ENCODE assay signal across 26 cellular contexts in the genomic region with DNA sequence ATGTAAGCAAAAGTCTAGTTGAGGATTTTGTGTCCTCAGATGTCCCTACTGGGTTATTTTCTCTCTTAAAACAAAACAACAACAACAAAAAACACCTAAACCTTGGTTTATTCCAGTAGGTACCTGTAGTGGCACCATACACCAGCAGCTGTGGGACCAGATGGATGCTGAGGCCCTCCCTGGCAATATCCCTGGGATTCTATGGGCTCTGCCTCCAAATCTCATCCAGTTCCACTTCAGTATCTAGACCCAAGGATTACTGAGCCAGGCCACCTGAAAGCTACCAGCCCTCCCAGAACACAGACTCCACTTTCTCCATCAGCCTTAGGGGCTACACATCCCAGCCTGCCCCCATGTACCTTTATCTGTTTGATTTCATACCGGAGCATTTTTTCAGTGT. TPM values are rescaled to one million over a fixed set of nuclear protein-coding genes. Genes with fewer than 3 reads are reported as not detected.
DNase-seq lines count a peak whose midpoint lies in the region; ATAC-seq and TF ChIP-seq lines count a peak whose summit lies in the region.
"Had no signal": no experiment of that assay in that cellular context is flagged by ENCODE, and none has a peak within 500 bp of the region (broad histone marks: within the 10 kb centered on the region; RNA-seq: fewer than 3 reads in every experiment).

No MANE protein-coding gene starts in this region.

- CTCF ChIA-PET in PC-9 (lab: Charles Lee), result interaction anchor here (1.6 kb wide), 1 partner anchor 19 kb away, joined by 4 read pairs; no protein-coding TSS in a partner anchor

- no TSS peak for BruUV-seq in PC-9 (replicated peaks; lab: Mats Ljungman, UMichigan)

- H3K9me3 ChIP-seq in right cardiac atrium (ENCODE audit: control insufficient read depth, low read length) (no peaks in the 10 kb centered on the region), PC-9 (ENCODE audit: insufficient read depth, low read depth) (no peaks in the 10 kb centered on the region), mesenchymal stem cell (ENCODE audit: control insufficient read depth, low read length) (no peaks in the 10 kb centered on the region), thoracic aorta (no peaks in the 10 kb centered on the region), HAP-1 (no peaks in the 10 kb centered on the region)
- H3K9me3 ChIP-seq: SJCRH30 had no signal

- H3K23ac ChIP-seq in mesenchymal stem cell (ENCODE audit: low read length in 2 of 2), result no peak overlapping the region

- H3K79me1 ChIP-seq in mesenchymal stem cell (replicated peaks; ENCODE audit: low read length, poor library complexity, severe bottlenecking), result no peaks in the 10 kb centered on the region

- no peaks in the 10 kb centered on the region for H3K9me2 ChIP-seq in PC-9 (ENCODE audit: insufficient read depth)

- no peak overlapping the region for H2BK12ac ChIP-seq in mesenchymal stem cell (ENCODE audit: low read length in 2 of 2)

- in situ Hi-C loops in HAP-1 (cut with MboI; ENCODE audit: low sequenced_read_pairs), result no loop called here

- no peak overlapping the region for H2BK5ac ChIP-seq in mesenchymal stem cell (ENCODE audit: low read depth, low read length, poor library complexity, severe bottlenecking)

- peak overlapping the region; percentile 22 for H4K8ac ChIP-seq in mesenchymal stem cell (ENCODE audit: low read length)

- H3K14ac ChIP-seq in mesenchymal stem cell (ENCODE audit: low read length in 2 of 2), result no peak overlapping the region

- POLR2A ChIA-PET in PC-9 (lab: Charles Lee; ENCODE audit: unreplicated experiment), result no interaction called here

- no peak overlapping the region for H3K18ac ChIP-seq in mesenchymal stem cell (ENCODE audit: low read depth in 1 of 2, low read length in 2 of 2)

- 0 out of 2 replicates have a peak, but pooled peaks cover 12% of the 10 kb centered on the region for H3K79me2 ChIP-seq in PC-9 (ENCODE audit: low read depth)

- no peak overlapping the region for H3K4me3 ChIP-seq in right cardiac atrium (ENCODE audit: low read length)
- H3K4me3 ChIP-seq in PC-9, result no peak overlapping the region
- H3K4me3 ChIP-seq in mesenchymal stem cell (ENCODE audit: insufficient read depth in 1 of 2, low read depth in 1 of 2, low read length in 2 of 2), result no peak overlapping the region
- no peak overlapping the region for H3K4me3 ChIP-seq in thoracic aorta
- no peak overlapping the region for H3K4me3 ChIP-seq in HAP-1
- H3K4me3 ChIP-seq: K562, SJCRH30 had no signal

- H3K4me2 ChIP-seq in PC-9 (peak overlapping the region; percentile 83), mesenchymal stem cell (ENCODE audit: low read length, poor library complexity, severe bottlenecking) (no peak overlapping the region)

- H3K36me3 ChIP-seq in PC-9 (ENCODE audit: low read depth) (peaks cover 22% of the 10 kb centered on the region; the same call in 1 of the 2 replicates), mesenchymal stem cell (ENCODE audit: control insufficient read depth in 1 of 2, insufficient read depth in 2 of 2, low read depth in 1 of 2, low read length in 2 of 2) (no peaks in the 10 kb centered on the region), thoracic aorta (peaks cover 22% of the 10 kb centered on the region), HAP-1 (replicated peaks) (no peaks in the 10 kb centered on the region)
- H3K36me3 ChIP-seq: SJCRH30 had no signal

- H2AFZ ChIP-seq in PC-9 (no peak overlapping the region), mesenchymal stem cell (ENCODE audit: low read depth, low read length) (no peak overlapping the region)

- intact Hi-C loops in cardiac septum (cut with DNase I), result no loop called here
- intact Hi-C loops in right cardiac atrium (cut with DNase I), result no loop called here
- intact Hi-C loops in PC-9 (cut with micrococcal nuclease; ENCODE audit: unreplicated experiment), result no loop called here

- H2BK15ac ChIP-seq in mesenchymal stem cell (ENCODE audit: low read depth, poor library complexity, severe bottlenecking), result peak overlapping the region; percentile 73

- DNase-seq in cardiac septum (ENCODE audit: low spot score) (peak; percentile 10), right cardiac atrium (no peak), PC-9 (no peak), mesenchymal stem cell (no peak), thoracic aorta (ENCODE audit: low spot score) (no peak), HAP-1 (ENCODE audit: low spot score in 2 of 2) (no peak), NCI-H2029 treated with DMSO at 0.1 percent for 48 hours (lab: John Stamatoyannopoulos, UW) (no peak)
- DNase-seq: 8988T; CD4-positive, alpha-beta memory T cell; COR-L47; DMS79; EL; GF-D8; H9; HFFc6; Kasumi-1; NCI-H1105; NCI-H1436 treated with DMSO at 0.1 percent for 48 hours; NCI-H1930; NCI-H446; NCI-H524 treated with DMSO at 0.1 percent for 48 hours; NCI-H774; SJCRH30 had no signal

- H3K4me1 ChIP-seq in right cardiac atrium (ENCODE audit: control insufficient read depth, insufficient read depth, low read length) (peaks cover 4% of the 10 kb centered on the region), PC-9 (replicated peaks; ENCODE audit: insufficient read depth) (peaks cover 42% of the 10 kb centered on the region), mesenchymal stem cell (ENCODE audit: control insufficient read depth, insufficient read depth, low read depth, low read length) (peaks cover 20% of the 10 kb centered on the region), thoracic aorta (ENCODE audit: control insufficient read depth in 1 of 2, low read depth in 2 of 2) (peaks cover 29 to 58% of the 10 kb centered on the region in 2 donors), HAP-1 (no peaks in the 10 kb centered on the region)
- H3K4me1 ChIP-seq: SJCRH30 had no signal

- TF ChIP-seq CTCF in PC-9 (conservative IDR thresholded peaks at IDR 0.05), result no peak
- TF ChIP-seq CTCF in thoracic aorta (IDR thresholded peaks at IDR 0.05), result no peak

- ATAC-seq in right cardiac atrium (no peak), thoracic aorta (ENCODE audit: insufficient number of reproducible peaks, low FRiP score, low read depth) (no peak), GM18505 (IDR thresholded peaks at IDR 0.05; ENCODE audit: unreplicated experiment) (no peak)
- ATAC-seq: K562, SK-N-SH treated with all-trans-retinoic acid at 6 μM for 48 hours had no signal

- no peak overlapping the region for H4K91ac ChIP-seq in mesenchymal stem cell (ENCODE audit: low read length)

- 98% methylated on average over 1 of the region's 1 CpG for WGBS in right cardiac atrium
- 100% methylated on average over 1 of the region's 1 CpG for WGBS in mesenchymal stem cell

- no peak overlapping the region for H2AK5ac ChIP-seq in mesenchymal stem cell (ENCODE audit: low read length, severe bottlenecking)

- no peak overlapping the region for H3K27ac ChIP-seq in right cardiac atrium (ENCODE audit: low read length)
- peak overlapping the region; percentile 84; the same call in 1 of the 2 replicates for H3K27ac ChIP-seq in PC-9
- H3K27ac ChIP-seq in mesenchymal stem cell (ENCODE audit: low read length, poor library complexity, severe bottlenecking), result no peak overlapping the region
- peak overlapping the region; percentile 52 to 63 for H3K27ac ChIP-seq in thoracic aorta
- H3K27ac ChIP-seq: SJCRH30 had no signal

- H4K20me1 ChIP-seq in PC-9 (ENCODE audit: insufficient read depth), result no peaks in the 10 kb centered on the region

- no peaks in the 10 kb centered on the region for H3K27me3 ChIP-seq in right cardiac atrium (ENCODE audit: control insufficient read depth, insufficient read depth)
- no peaks in the 10 kb centered on the region for H3K27me3 ChIP-seq in PC-9 (ENCODE audit: insufficient read depth, low read depth)
- H3K27me3 ChIP-seq in mesenchymal stem cell (ENCODE audit: control insufficient read depth in 1 of 2, insufficient read depth in 1 of 2, low read length in 2 of 2), result peaks cover 0 to under 1% of the 10 kb centered on the region in 2 experiments
- H3K27me3 ChIP-seq in thoracic aorta (replicated peaks; ENCODE audit: insufficient read depth), result no peaks in the 10 kb centered on the region
- H3K27me3 ChIP-seq in HAP-1 (ENCODE audit: low read depth), result no peaks in the 10 kb centered on the region

- H3F3A ChIP-seq in PC-9 (ENCODE audit: insufficient read depth, low read depth), result peaks cover 41% of the 10 kb centered on the region

- no peak overlapping the region for H2BK120ac ChIP-seq in mesenchymal stem cell (ENCODE audit: low read depth, low read length)

- H3K9ac ChIP-seq in mesenchymal stem cell (ENCODE audit: low read length), result no peak overlapping the region

- H3K4ac ChIP-seq in mesenchymal stem cell (ENCODE audit: low read depth in 1 of 2, low read length in 2 of 2), result no peak overlapping the region

- TF ChIP-seq POLR2A in GM18505 (IDR thresholded peaks at IDR 0.05; ENCODE audit: borderline replicate concordance, extremely low read depth, insufficient read depth, insufficient read length), result no peak

RNA-seq across cellular contexts. Expression of a gene that starts 1.7 kb away (rescaled TPM):
- total RNA-seq in cardiac septum (4.3 TPM), right cardiac atrium (10 to 100 TPM; 13.7 to 33.7 (median 17.3) TPM), PC-9 (2021) (15.5 and 19.0 TPM in 2 replicates), thoracic aorta (10 to 100 TPM; 56.7 to 73.9 TPM)
- polyA plus RNA-seq in right cardiac atrium, result 18.6 TPM
- 6.6 TPM for polyA plus RNA-seq in mesenchymal stem cell (2013, experiment 1 of 2)
- 6.6 TPM for polyA plus RNA-seq in mesenchymal stem cell (2013, experiment 2 of 2)
- total RNA-seq: CD4-positive, alpha-beta memory T cell; SJCRH30 had no signal
- polyA plus RNA-seq: CD4-positive, alpha-beta memory T cell had no signal

Comparison
In these comparisons a context has a peak if more than half of its experiments do, and no peak if none do; other contexts are left out.
1. H3K27ac ChIP-seq: peak in PC-9 (single experiment) and thoracic aorta (2 of 2); none in right cardiac atrium (single experiment) and mesenchymal stem cell (single experiment).